8 cellular contexts compared by ENCODE assay signal in genomic region chr6:44475779-44476434, GRCh38.
DNase-seq lines count a peak whose midpoint lies in the region; ATAC-seq and TF ChIP-seq lines count a peak whose summit lies in the region.

No MANE protein-coding gene starts in this region.

- TF ChIP-seq POLR2A in right lobe of liver (IDR thresholded peaks at IDR 0.05) = no peak

- intact Hi-C loops in right lobe of liver (cut with DNase I) = no loop called here

- H3K27ac ChIP-seq in right lobe of liver = no peak overlapping the region

- DNase-seq in 8988T (peak; percentile 94), NCI-H2227 treated with DMSO at 0.1 percent for 48 hours (lab: John Stamatoyannopoulos, UW) (peak; percentile 27), choroid plexus epithelial cell (ENCODE audit: low read depth) (peak; percentile 80), right lobe of liver (peak; percentile 81 to 86 (median 81))
- peak; percentile 56 to 63 for DNase-seq in activated CD4-positive, alpha-beta T cell treated with anti-CD3 and anti-CD28 coated beads for 24 hours (ENCODE audit: low read depth in 2 of 2)
- DNase-seq in stimulated activated CD4-positive, alpha-beta T cell treated with anti-CD3 and anti-CD28 coated beads, TNF-alpha, amount 100 ng/mL, for 24 hours (ENCODE audit: low read depth in 3 of 3) = peak; percentile 48 to 76 (median 51)

- H3K9me3 ChIP-seq in right lobe of liver = no peaks in the 10 kb centered on the region

- ATAC-seq in GM18502 (IDR thresholded peaks at IDR 0.05; ENCODE audit: poor library complexity, unreplicated experiment) = peak; percentile 71
- peak; percentile 57 for ATAC-seq in HG03135 (IDR thresholded peaks at IDR 0.05; ENCODE audit: unreplicated experiment)
- ATAC-seq in right lobe of liver = peak; percentile 94 to 99 (median 98)

- H3K4me3 ChIP-seq in choroid plexus epithelial cell (ENCODE audit: low read depth, low read length) (no peak overlapping the region), right lobe of liver (no peak overlapping the region)

- H3K4me1 ChIP-seq in right lobe of liver = no peaks in the 10 kb centered on the region

- H3K36me3 ChIP-seq in right lobe of liver = no peaks in the 10 kb centered on the region

- H3K27me3 ChIP-seq in right lobe of liver = no peaks in the 10 kb centered on the region

- no CpG with 5 or more reads among the region's 23 CpGs for WGBS in right lobe of liver (ENCODE audit: insufficient coverage, low coverage, low lambda C conversion rate, missing lambda C conversion rate)

- TF ChIP-seq CTCF in choroid plexus epithelial cell (conservative IDR thresholded peaks at IDR 0.05; ENCODE audit: low read depth, low read length) (peak; percentile 92), right lobe of liver (IDR thresholded peaks at IDR 0.05) (peak; percentile 90 to 98 (median 92))

Comparison
In these comparisons a context has a peak if more than half of its experiments do, and no peak if none do; other contexts are left out.
1. DNase-seq: peak in every context shown above with its lines; median percentile 94 in 8988T; 81 in right lobe of liver; 80 in choroid plexus epithelial cell; 60 in activated CD4-positive, alpha-beta T cell treated with anti-CD3 and anti-CD28 coated beads for 24 hours; 51 in stimulated activated CD4-positive, alpha-beta T cell treated with anti-CD3 and anti-CD28 coated beads, TNF-alpha, amount 100 ng/mL, for 24 hours; 27 in NCI-H2227 treated with DMSO at 0.1 percent for 48 hours.